In the genomic region with DNA sequence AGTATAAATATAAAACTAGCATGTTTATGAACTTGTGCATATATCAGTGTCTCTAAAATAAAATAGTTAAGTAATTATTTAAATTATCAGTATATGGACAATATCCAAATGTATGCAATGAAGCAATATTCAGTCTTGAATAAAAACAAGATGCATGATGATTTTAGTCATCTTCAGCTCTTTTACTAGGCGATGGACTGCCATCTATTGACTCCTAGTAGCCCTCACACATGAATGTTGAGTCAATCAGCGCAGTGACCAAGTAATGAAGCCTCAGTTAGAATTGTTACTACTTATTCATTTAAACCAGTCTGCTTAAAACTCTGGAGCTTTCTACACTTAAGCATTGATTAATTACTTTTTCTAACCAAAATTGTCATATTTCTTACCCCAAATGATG, we compare ENCODE assay signal across 8 cellular contexts.
DNase-seq lines count a peak whose midpoint lies in the region; TF ChIP-seq lines count a peak whose summit lies in the region.

No MANE protein-coding gene starts in this region.

- in situ Hi-C loops in transverse colon (cut with MboI; ENCODE audit: low pct_ligation_motif_present in 1 of 4, low pct_unique_long_range_greater_than_20kb in 1 of 4, low sequenced_read_pairs in 3 of 4), result no loop called here

- peak; percentile 27; the same call in 1 of the 2 replicates for TF ChIP-seq RAD21 in Ishikawa (IDR thresholded peaks at IDR 0.05; ENCODE audit: low read depth)

- TF ChIP-seq POLR2A in spleen (IDR thresholded peaks at IDR 0.05), result no peak
- TF ChIP-seq POLR2A in transverse colon (IDR thresholded peaks at IDR 0.05), result no peak

- TF ChIP-seq EP300 in Ishikawa (IDR thresholded peaks at IDR 0.05; ENCODE audit: borderline replicate concordance) (no peak), transverse colon (IDR thresholded peaks at IDR 0.05; ENCODE audit: low read depth) (no peak)

- H3K4me1 ChIP-seq in spleen (peaks cover 2 to 65% (median 12%) of the 10 kb centered on the region in 6 donors), transverse colon (peaks cover 0 to 43% (median 14%) of the 10 kb centered on the region in 4 donors)

- H3K4me1 Mint-ChIP-seq in activated naive CD4-positive, alpha-beta T cell treated with anti-CD3 and anti-CD28 coated beads, Interleukin-2, amount 10 ng/mL, durations not matched to agents 7 days and 5 days, result no peaks in the 10 kb centered on the region
- peaks cover 14% of the 10 kb centered on the region for H3K4me1 Mint-ChIP-seq in brain

- H3K4me3 Mint-ChIP-seq in activated naive CD4-positive, alpha-beta T cell treated with anti-CD3 and anti-CD28 coated beads, Interleukin-2, amount 10 ng/mL, durations not matched to agents 7 days and 5 days, result no peak overlapping the region
- no peak overlapping the region for H3K4me3 Mint-ChIP-seq in brain

- no peak overlapping the region for H3K4me3 ChIP-seq in spleen
- no peak overlapping the region for H3K4me3 ChIP-seq in transverse colon

- H3K27me3 ChIP-seq in spleen (replicated peaks in 1 of 7), result no peaks in the 10 kb centered on the region
- no peaks in the 10 kb centered on the region for H3K27me3 ChIP-seq in transverse colon

- H3K9me3 ChIP-seq in spleen (no peaks in the 10 kb centered on the region), transverse colon (no peaks in the 10 kb centered on the region)

- peak; percentile 25 for DNase-seq in activated naive CD4-positive, alpha-beta T cell treated with anti-CD3 and anti-CD28 coated beads, Interleukin-2, amount 10 ng/mL, durations not matched to agents 7 days and 5 days
- no peak for DNase-seq in activated naive CD4-positive, alpha-beta T cell (lab: John Stamatoyannopoulos, UW)
- DNase-seq in spleen, result no peak
- no peak for DNase-seq in stimulated activated naive CD4-positive, alpha-beta T cell treated with Interleukin-2 at 50 U/mL for 16 hours (lab: John Stamatoyannopoulos, UW)
- DNase-seq in activated gamma-delta T cell (lab: John Stamatoyannopoulos, UW), result no peak
- DNase-seq in transverse colon, result no peak

- no peak overlapping the region for H3K27ac ChIP-seq in spleen
- H3K27ac ChIP-seq in transverse colon, result no peak overlapping the region

- H3K36me3 Mint-ChIP-seq in activated naive CD4-positive, alpha-beta T cell treated with anti-CD3 and anti-CD28 coated beads, Interleukin-2, amount 10 ng/mL, durations not matched to agents 7 days and 5 days, result no peaks in the 10 kb centered on the region
- no peaks in the 10 kb centered on the region for H3K36me3 Mint-ChIP-seq in brain

- 86 to 92% (median 87%) methylated on average over 2 of the region's 2 CpGs for WGBS in spleen, 5 donors
- WGBS in transverse colon (ENCODE audit: low coverage in 1 of 2), 2 donors, result 80 to 86% methylated on average over 2 of the region's 2 CpGs

- peak; percentile 41 to 63 for TF ChIP-seq CTCF in brain (conservative IDR thresholded peaks at IDR 0.05)
- TF ChIP-seq CTCF in spleen (IDR thresholded peaks at IDR 0.05 in 8 of 11, conservative IDR thresholded peaks at IDR 0.05 in 3 of 11), result peak in 6 of 11 experiments; percentile 4 to 48 (median 20)
- TF ChIP-seq CTCF in transverse colon (IDR thresholded peaks at IDR 0.05), result peak in 1 of 5 experiments; percentile 6

- no peaks in the 10 kb centered on the region for H3K9me3 Mint-ChIP-seq in activated naive CD4-positive, alpha-beta T cell treated with anti-CD3 and anti-CD28 coated beads, Interleukin-2, amount 10 ng/mL, durations not matched to agents 7 days and 5 days
- no peaks in the 10 kb centered on the region for H3K9me3 Mint-ChIP-seq in brain

- no peaks in the 10 kb centered on the region for H3K27me3 Mint-ChIP-seq in activated naive CD4-positive, alpha-beta T cell treated with anti-CD3 and anti-CD28 coated beads, Interleukin-2, amount 10 ng/mL, durations not matched to agents 7 days and 5 days
- peaks cover 3% of the 10 kb centered on the region for H3K27me3 Mint-ChIP-seq in brain

- no peaks in the 10 kb centered on the region for H3K36me3 ChIP-seq in spleen
- H3K36me3 ChIP-seq in transverse colon, result no peaks in the 10 kb centered on the region

- H3K27ac Mint-ChIP-seq in activated naive CD4-positive, alpha-beta T cell treated with anti-CD3 and anti-CD28 coated beads, Interleukin-2, amount 10 ng/mL, durations not matched to agents 7 days and 5 days, result no peak overlapping the region
- H3K27ac Mint-ChIP-seq in brain, result peak overlapping the region in 1 of 5 experiments; percentile 53

- intact Hi-C loops in spleen (cut with DNase I; ENCODE audit: low total_unique reads) (no loop called here), transverse colon (cut with DNase I; ENCODE audit: low total_unique reads) (no loop called here)

- CTCF ChIA-PET in activated naive CD4-positive, alpha-beta T cell treated with anti-CD3 and anti-CD28 coated beads, Interleukin-2, amount 10 ng/mL, durations not matched to agents 7 days and 5 days (lab: Charles Lee), result interaction anchor here (0.9 to 2.2 kb wide), 7 partner anchors 208 to 457 kb away, joined by 3 to 11 read pairs (median 4); no protein-coding TSS in a partner anchor

TF ChIP-seq in Ishikawa, 13 proteins besides CTCF, POLR2A, EP300 and RAD21:
- TF ChIP-seq ZBTB7A (IDR thresholded peaks at IDR 0.05; ENCODE audit: low read depth) (no peak), CEBPB (IDR thresholded peaks at IDR 0.05) (no peak), CREB1 (IDR thresholded peaks at IDR 0.05; ENCODE audit: low read depth) (no peak), EGR1 (IDR thresholded peaks at IDR 0.05) (no peak), TCF12 (IDR thresholded peaks at IDR 0.05; ENCODE audit: low read depth) (no peak), TEAD4 (IDR thresholded peaks at IDR 0.05) (no peak), YY1 (IDR thresholded peaks at IDR 0.05; ENCODE audit: low read depth) (no peak), NFIC (IDR thresholded peaks at IDR 0.05) (no peak), TAF1 (IDR thresholded peaks at IDR 0.05; ENCODE audit: low read depth) (no peak)
- TF ChIP-seq, protein P1, sequence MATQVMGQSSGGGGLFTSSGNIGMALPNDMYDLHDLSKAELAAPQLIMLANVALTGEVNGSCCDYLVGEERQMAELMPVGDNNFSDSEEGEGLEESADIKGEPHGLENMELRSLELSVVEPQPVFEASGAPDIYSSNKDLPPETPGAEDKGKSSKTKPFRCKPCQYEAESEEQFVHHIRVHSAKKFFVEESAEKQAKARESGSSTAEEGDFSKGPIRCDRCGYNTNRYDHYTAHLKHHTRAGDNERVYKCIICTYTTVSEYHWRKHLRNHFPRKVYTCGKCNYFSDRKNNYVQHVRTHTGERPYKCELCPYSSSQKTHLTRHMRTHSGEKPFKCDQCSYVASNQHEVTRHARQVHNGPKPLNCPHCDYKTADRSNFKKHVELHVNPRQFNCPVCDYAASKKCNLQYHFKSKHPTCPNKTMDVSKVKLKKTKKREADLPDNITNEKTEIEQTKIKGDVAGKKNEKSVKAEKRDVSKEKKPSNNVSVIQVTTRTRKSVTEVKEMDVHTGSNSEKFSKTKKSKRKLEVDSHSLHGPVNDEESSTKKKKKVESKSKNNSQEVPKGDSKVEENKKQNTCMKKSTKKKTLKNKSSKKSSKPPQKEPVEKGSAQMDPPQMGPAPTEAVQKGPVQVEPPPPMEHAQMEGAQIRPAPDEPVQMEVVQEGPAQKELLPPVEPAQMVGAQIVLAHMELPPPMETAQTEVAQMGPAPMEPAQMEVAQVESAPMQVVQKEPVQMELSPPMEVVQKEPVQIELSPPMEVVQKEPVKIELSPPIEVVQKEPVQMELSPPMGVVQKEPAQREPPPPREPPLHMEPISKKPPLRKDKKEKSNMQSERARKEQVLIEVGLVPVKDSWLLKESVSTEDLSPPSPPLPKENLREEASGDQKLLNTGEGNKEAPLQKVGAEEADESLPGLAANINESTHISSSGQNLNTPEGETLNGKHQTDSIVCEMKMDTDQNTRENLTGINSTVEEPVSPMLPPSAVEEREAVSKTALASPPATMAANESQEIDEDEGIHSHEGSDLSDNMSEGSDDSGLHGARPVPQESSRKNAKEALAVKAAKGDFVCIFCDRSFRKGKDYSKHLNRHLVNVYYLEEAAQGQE (IDR thresholded peaks at IDR 0.05; ENCODE audit: low read depth), result no peak
- TF ChIP-seq, protein P2, sequence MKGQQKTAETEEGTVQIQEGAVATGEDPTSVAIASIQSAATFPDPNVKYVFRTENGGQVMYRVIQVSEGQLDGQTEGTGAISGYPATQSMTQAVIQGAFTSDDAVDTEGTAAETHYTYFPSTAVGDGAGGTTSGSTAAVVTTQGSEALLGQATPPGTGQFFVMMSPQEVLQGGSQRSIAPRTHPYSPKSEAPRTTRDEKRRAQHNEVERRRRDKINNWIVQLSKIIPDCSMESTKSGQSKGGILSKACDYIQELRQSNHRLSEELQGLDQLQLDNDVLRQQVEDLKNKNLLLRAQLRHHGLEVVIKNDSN (IDR thresholded peaks at IDR 0.05), result no peak
- TF ChIP-seq, protein P3, sequence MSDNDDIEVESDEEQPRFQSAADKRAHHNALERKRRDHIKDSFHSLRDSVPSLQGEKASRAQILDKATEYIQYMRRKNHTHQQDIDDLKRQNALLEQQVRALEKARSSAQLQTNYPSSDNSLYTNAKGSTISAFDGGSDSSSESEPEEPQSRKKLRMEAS (IDR thresholded peaks at IDR 0.05), result no peak
TF ChIP-seq in Ishikawa: peak in this region for 0.
